In genomic region chr19:4684312-4685095, GRCh38 we compare ENCODE assay signal across 21 cellular contexts. TPM values are rescaled to one million over a fixed set of nuclear protein-coding genes. Genes with fewer than 3 reads are reported as not detected.
A peak's percentile ranks its signal among the peaks of the same experiment; 100 is the strongest.
DNase-seq lines count a peak whose midpoint lies in the region; TF ChIP-seq lines count a peak whose summit lies in the region.
"Had no signal": no experiment of that assay in that cellular context is flagged by ENCODE, and none has a peak within 500 bp of the region (broad histone marks: within the 10 kb centered on the region; RNA-seq: fewer than 3 reads in every experiment).

No MANE protein-coding gene starts in this region.

- TF ChIP-seq CTCF in RWPE1 (conservative IDR thresholded peaks at IDR 0.05; ENCODE audit: low read depth) = no peak
- TF ChIP-seq CTCF in endothelial cell (IDR thresholded peaks at IDR 0.05; ENCODE audit: unreplicated experiment) = no peak
- TF ChIP-seq CTCF in thyroid gland (IDR thresholded peaks at IDR 0.05) = no peak

- H3K27ac ChIP-seq in RWPE1 (peak overlapping the region; percentile 100), thyroid gland (no peak overlapping the region)
- H3K27ac ChIP-seq: BLaER1 had no signal

- peaks cover 22% of the 10 kb centered on the region for H3K36me3 Mint-ChIP-seq in endothelial cell (ENCODE audit: low read depth, unreplicated experiment)

- H3K4me3 ChIP-seq in H7 (ENCODE audit: insufficient read depth, low read depth, low read length) (no peak overlapping the region), thyroid gland (replicated peaks in 1 of 3) (no peak overlapping the region)
- H3K4me3 ChIP-seq: BLaER1, MG63 had no signal

- H3K9me3 ChIP-seq in thyroid gland = no peaks in the 10 kb centered on the region
- H3K9me3 ChIP-seq: BLaER1, Caco-2, MG63, SK-N-SH had no signal

- H3K4me3 Mint-ChIP-seq in endothelial cell (ENCODE audit: unreplicated experiment) = peak overlapping the region; percentile 31
- H3K4me3 Mint-ChIP-seq: CD4-positive, alpha-beta memory T cell had no signal

- no peak overlapping the region for H3K27ac Mint-ChIP-seq in endothelial cell (ENCODE audit: unreplicated experiment)

- no peaks in the 10 kb centered on the region for H3K9me3 Mint-ChIP-seq in endothelial cell (ENCODE audit: unreplicated experiment)
- H3K9me3 Mint-ChIP-seq: CD4-positive, alpha-beta memory T cell had no signal

- WGBS in thyroid gland, 2 donors = 95 to 97% methylated on average over 23 to 25 of the region's 28 CpGs

- CTCF ChIA-PET in RWPE1 (lab: Yijun Ruan, JAX) = interaction anchor here (0.6 kb wide), 1 partner anchor 459 kb away, joined by 3 read pairs; no protein-coding TSS in a partner anchor

- DNase-seq in H7 (peak; percentile 36), RWPE1 (ENCODE audit: low spot score) (no peak), endothelial cell (ENCODE audit: low spot score) (no peak), pons (ENCODE audit: low spot score) (peak; percentile 11), GM03348 (ENCODE audit: low spot score) (no peak), AML-193 (lab: John Stamatoyannopoulos, UW) (no peak), thyroid gland (no peak)
- DNase-seq in NK-92 treated with Interleukin-12 subunit alpha and Interleukin-12 subunit beta, amount 100 ng/mL, for 24 hours (lab: John Stamatoyannopoulos, UW) = no peak
- DNase-seq: Caco-2, DMS 273 treated with DMSO at 0.1 percent for 48 hours, DND-41, MG63, NCI-H1417, NCI-H1694 treated with DMSO at 0.1 percent for 48 hours, NCI-H2081 treated with DMSO at 0.1 percent for 48 hours, NCI-H446 treated with DMSO at 0.1 percent for 48 hours, NCI-H526 treated with DMSO at 0.1 percent for 48 hours, SHP77 treated with DMSO at 0.1 percent for 48 hours, SK-N-SH had no signal

- intact Hi-C loops in thyroid gland (cut with DNase I) = no loop called here

- H3K4me1 Mint-ChIP-seq in endothelial cell (ENCODE audit: unreplicated experiment) = no peaks in the 10 kb centered on the region
- H3K4me1 Mint-ChIP-seq: CD4-positive, alpha-beta memory T cell had no signal

- H3K27me3 ChIP-seq in H7 (ENCODE audit: control insufficient read depth, insufficient read depth, low read length) = no peaks in the 10 kb centered on the region
- H3K27me3 ChIP-seq in thyroid gland = no peaks in the 10 kb centered on the region
- H3K27me3 ChIP-seq: BLaER1, MG63 had no signal

- no peaks in the 10 kb centered on the region for H3K4me1 ChIP-seq in thyroid gland
- H3K4me1 ChIP-seq: Caco-2 had no signal

- TF ChIP-seq POLR2A in thyroid gland (IDR thresholded peaks at IDR 0.05) = no peak

- peaks cover 4% of the 10 kb centered on the region for H3K27me3 Mint-ChIP-seq in endothelial cell (ENCODE audit: unreplicated experiment)
- H3K27me3 Mint-ChIP-seq: CD4-positive, alpha-beta memory T cell had no signal

- POLR2A ChIA-PET in RWPE1 (lab: Yijun Ruan, JAX; ENCODE audit: low non-redundant PET) = no interaction called here

- peaks cover 11% of the 10 kb centered on the region for H3K36me3 ChIP-seq in H7 (replicated peaks; ENCODE audit: control insufficient read depth, insufficient read depth, low read length)
- H3K36me3 ChIP-seq in thyroid gland = peaks cover 58 to 65% of the 10 kb centered on the region in 2 donors
- H3K36me3 ChIP-seq: MG63 had no signal

RNA-seq across cellular contexts. Expression of gene MYDGF, which starts 14.4 kb away (rescaled TPM):
- 90.2 and 92.2 TPM in 2 replicates for total RNA-seq in H7 (2014; rRNA removed; shearing (Covaris generic))
- total RNA-seq in endothelial cell (ENCODE audit: unreplicated experiment) (112 TPM), thyroid gland (10 to 100 TPM; 48.0 to 72.6 (median 65.2) TPM)

RNA-seq across cellular contexts. Expression of gene DPP9, which starts 39.1 kb away (rescaled TPM):
- 36.2 and 41.7 TPM in 2 replicates for total RNA-seq in H7 (2014; rRNA removed; shearing (Covaris generic))
- total RNA-seq in endothelial cell (ENCODE audit: unreplicated experiment) (63.3 TPM), thyroid gland (10 to 100 TPM; 32.0 to 50.7 (median 42.9) TPM)

RNA-seq across cellular contexts. Expression of gene TNFAIP8L1, which starts 45.2 kb away (rescaled TPM):
- total RNA-seq in H7 (2014; rRNA removed; shearing (Covaris generic)) = 9.4 and 11.1 TPM in 2 replicates
- total RNA-seq in endothelial cell (ENCODE audit: unreplicated experiment) (60.1 TPM), thyroid gland (1 to 10 TPM; 3.8 to 9.5 (median 7.8) TPM)

Comparison
In these comparisons a context has a peak if more than half of its experiments do, and no peak if none do; other contexts are left out.
1. DNase-seq: peak in H7 (single experiment) and pons (single experiment); none in RWPE1 (single experiment), endothelial cell (single experiment), GM03348 (single experiment), NK-92 treated with Interleukin-12 subunit alpha and Interleukin-12 subunit beta, amount 100 ng/mL, for 24 hours (single experiment), AML-193 (0 of 2) and thyroid gland (0 of 2).